Comparison of ENCODE assay signal across 1 cellular context in genomic region chr17:68600123-68600880, GRCh38.
A peak's percentile ranks its signal among the peaks of the same experiment; 100 is the strongest.
TF ChIP-seq lines count a peak whose summit lies in the region.

No MANE protein-coding gene starts in this region.

TF ChIP-seq in HepG2, 621 proteins besides CTCF, POLR2A, EP300 and RAD21 (continued from another document and continues in another):
- TF ChIP-seq ZNF281 (CRISPR knock-in tag; IDR thresholded peaks at IDR 0.05; ENCODE audit: borderline replicate concordance), result no peak
- no peak for TF ChIP-seq KLF6 (CRISPR knock-in tag; IDR thresholded peaks at IDR 0.05)
- 0 out of 2 replicates have a peak, but pooled peaks have one; percentile 31 for TF ChIP-seq ZNF839 (CRISPR knock-in tag; IDR thresholded peaks at IDR 0.05; ENCODE audit: borderline replicate concordance)
- no peak for TF ChIP-seq ZHX2 (IDR thresholded peaks at IDR 0.05; ENCODE audit: low read depth)
- 0 out of 2 replicates have a peak, but pooled peaks have one; percentile 67 for TF ChIP-seq ZHX2 (CRISPR knock-in tag; IDR thresholded peaks at IDR 0.05; ENCODE audit: borderline replicate concordance)
- TF ChIP-seq MYPOP (CRISPR knock-in tag; IDR thresholded peaks at IDR 0.05), result peak; percentile 59; the same call in 1 of the 2 replicates
- TF ChIP-seq TEAD3 (CRISPR knock-in tag; optimal IDR thresholded peaks at IDR 0.05; ENCODE audit: borderline replicate concordance), result peak; percentile 13
- TF ChIP-seq GTF2F1 (IDR thresholded peaks at IDR 0.05; ENCODE audit: low read length), result no peak
- no peak for TF ChIP-seq ZNF678 (CRISPR knock-in tag; IDR thresholded peaks at IDR 0.05)
- no peak for TF ChIP-seq IKZF1 (IDR thresholded peaks at IDR 0.05)
- peak; percentile 56; the same call in 1 of the 2 replicates for TF ChIP-seq ZMYM3 (CRISPR knock-in tag; IDR thresholded peaks at IDR 0.05)
- TF ChIP-seq SMAD9 (CRISPR knock-in tag; IDR thresholded peaks at IDR 0.05), result no peak
- TF ChIP-seq ZNF883 (CRISPR knock-in tag; IDR thresholded peaks at IDR 0.05; ENCODE audit: not compliant biosample characterization), result peak; percentile 45
- TF ChIP-seq ZNF616 (CRISPR knock-in tag; IDR thresholded peaks at IDR 0.05; ENCODE audit: low read depth), result 0 out of 2 replicates have a peak, but pooled peaks have one; percentile 51
- 0 out of 2 replicates have a peak, but pooled peaks have one; percentile 22 for TF ChIP-seq DNMT3B (CRISPR knock-in tag; conservative IDR thresholded peaks at IDR 0.05)
- peak; percentile 77 for TF ChIP-seq ZNF543 (CRISPR knock-in tag; IDR thresholded peaks at IDR 0.05)
- no peak for TF ChIP-seq NPAS2 (CRISPR knock-in tag; IDR thresholded peaks at IDR 0.05; ENCODE audit: borderline replicate concordance)
- TF ChIP-seq ZNF530 (CRISPR knock-in tag; IDR thresholded peaks at IDR 0.05; ENCODE audit: low read depth), result 0 out of 2 replicates have a peak, but pooled peaks have one; percentile 23
- peak; percentile 41; the same call in 1 of the 2 replicates for TF ChIP-seq SP5 (CRISPR knock-in tag; IDR thresholded peaks at IDR 0.05; ENCODE audit: borderline replicate concordance, low read depth)
- TF ChIP-seq ZNF280D (CRISPR knock-in tag; IDR thresholded peaks at IDR 0.05), result no peak
- TF ChIP-seq MTA1 (CRISPR knock-in tag; IDR thresholded peaks at IDR 0.05; ENCODE audit: borderline replicate concordance), result peak; percentile 77; the same call in 1 of the 2 replicates
- TF ChIP-seq RAD51 (IDR thresholded peaks at IDR 0.05; ENCODE audit: borderline replicate concordance), result no peak
- TF ChIP-seq RFXAP (CRISPR knock-in tag; IDR thresholded peaks at IDR 0.05; ENCODE audit: borderline replicate concordance), result no peak; the same call in 1 of the 2 replicates
- TF ChIP-seq ZNF235 (CRISPR knock-in tag; IDR thresholded peaks at IDR 0.05; ENCODE audit: borderline replicate concordance), result peak; percentile 54; the same call in 1 of the 2 replicates
- no peak; the same call in 1 of the 2 replicates for TF ChIP-seq ZNF761 (CRISPR knock-in tag; conservative IDR thresholded peaks at IDR 0.05)
- TF ChIP-seq PAWR (CRISPR knock-in tag; IDR thresholded peaks at IDR 0.05; ENCODE audit: borderline replicate concordance), result no peak
- no peak for TF ChIP-seq TAF15 (IDR thresholded peaks at IDR 0.05; ENCODE audit: low read depth, low read length, poor library complexity, severe bottlenecking)
- peak; percentile 95 for TF ChIP-seq ZNF501 (CRISPR knock-in tag; IDR thresholded peaks at IDR 0.05)
- no peak; the same call in 1 of the 2 replicates for TF ChIP-seq BATF2 (CRISPR knock-in tag; IDR thresholded peaks at IDR 0.05)
- TF ChIP-seq NFE2L2 (IDR thresholded peaks at IDR 0.05; ENCODE audit: low read length), result no peak
- no peak for TF ChIP-seq ZNF749 (CRISPR knock-in tag; IDR thresholded peaks at IDR 0.05; ENCODE audit: borderline replicate concordance)
- TF ChIP-seq LBX2 (CRISPR knock-in tag; IDR thresholded peaks at IDR 0.05; ENCODE audit: borderline replicate concordance), result 0 out of 2 replicates have a peak, but pooled peaks have one; percentile 63
- no peak for TF ChIP-seq ZXDC (CRISPR knock-in tag; IDR thresholded peaks at IDR 0.05)
- TF ChIP-seq PTBP1 (IDR thresholded peaks at IDR 0.05; ENCODE audit: low read depth, low read length, poor library complexity, severe bottlenecking), result no peak
- no peak for TF ChIP-seq MEIS1 (CRISPR knock-in tag; IDR thresholded peaks at IDR 0.05; ENCODE audit: borderline replicate concordance)
- TF ChIP-seq CREBL2 (CRISPR knock-in tag; IDR thresholded peaks at IDR 0.05; ENCODE audit: borderline replicate concordance), result no peak
- TF ChIP-seq PCBP2 (optimal IDR thresholded peaks at IDR 0.05; ENCODE audit: low read depth, low read length, poor library complexity, severe bottlenecking), result no peak
- TF ChIP-seq MLXIP (CRISPR knock-in tag; IDR thresholded peaks at IDR 0.05; ENCODE audit: borderline replicate concordance), result no peak
